ENCODE assay signal across 8 cellular contexts in the genomic region with DNA sequence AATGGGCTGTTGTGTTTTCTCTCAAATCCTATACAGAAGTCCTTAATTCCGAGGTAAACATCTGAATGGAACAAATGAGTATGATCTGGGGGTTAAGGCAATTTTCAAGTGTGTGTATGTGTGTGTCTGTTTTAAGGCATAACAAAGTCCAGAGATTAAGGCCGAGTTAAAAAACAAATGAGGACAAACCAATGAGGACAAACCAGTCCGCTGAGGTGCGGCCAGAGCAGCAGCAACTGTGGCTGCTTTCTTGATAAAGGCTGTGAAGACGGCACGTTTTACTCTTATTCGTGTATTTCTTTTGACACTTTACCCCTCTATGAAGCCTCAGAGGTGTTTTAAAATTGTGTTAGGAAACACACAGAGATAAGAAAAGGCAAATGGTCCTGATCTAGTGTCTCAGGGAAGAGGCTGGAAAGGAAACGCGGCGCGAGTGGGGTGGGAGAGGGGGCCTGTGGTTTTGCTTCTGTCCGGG. TPM values are rescaled to one million over a fixed set of nuclear protein-coding genes. Genes with fewer than 3 reads are reported as not detected.
DNase-seq lines count a peak whose midpoint lies in the region; ATAC-seq and TF ChIP-seq lines count a peak whose summit lies in the region.

No MANE protein-coding gene starts in this region.

- no peaks in the 10 kb centered on the region for H3K4me1 ChIP-seq in parathyroid adenoma

- no peaks in the 10 kb centered on the region for H3K27me3 ChIP-seq in parathyroid adenoma (ENCODE audit: control insufficient read depth, insufficient read depth, low read length)

- H3K4me1 Mint-ChIP-seq in immature natural killer cell, result no peaks in the 10 kb centered on the region

- peaks cover 0 to 5% (median 2%) of the 10 kb centered on the region in 3 donors for H3K27me3 Mint-ChIP-seq in immature natural killer cell (ENCODE audit: low read depth in 3 of 3)

- DNase-seq in EL, result peak; percentile 38
- peak; percentile 44 to 64 for DNase-seq in SHP77 (lab: John Stamatoyannopoulos, UW)
- peak; percentile 50 for DNase-seq in fibroblast of peridontal ligament (ENCODE audit: extremely low read depth)
- DNase-seq in immature natural killer cell, result no peak
- no peak for DNase-seq in putamen (ENCODE audit: low spot score)
- DNase-seq in activated gamma-delta T cell treated with Interleukin-2 at 50 U/mL for 16 hours, result no peak

- H3K27ac Mint-ChIP-seq in immature natural killer cell, result no peak overlapping the region

- TF ChIP-seq CTCF in parathyroid adenoma (IDR thresholded peaks at IDR 0.05), result no peak

- H3K4me3 Mint-ChIP-seq in immature natural killer cell, result no peak overlapping the region

- H3K4me3 ChIP-seq in parathyroid adenoma (ENCODE audit: low read depth, low read length), result peak overlapping the region; percentile 60

- H3K9me3 ChIP-seq in parathyroid adenoma (ENCODE audit: control insufficient read depth, low read length), result no peaks in the 10 kb centered on the region

- no peak overlapping the region for H3K9ac ChIP-seq in parathyroid adenoma

- no peak for ATAC-seq in HG02763 (IDR thresholded peaks at IDR 0.05; ENCODE audit: unreplicated experiment)

- no peaks in the 10 kb centered on the region for H3K79me2 ChIP-seq in parathyroid adenoma

- peak overlapping the region; percentile 63 for H2AFZ ChIP-seq in parathyroid adenoma

- H3K4me2 ChIP-seq in parathyroid adenoma (ENCODE audit: low read length), result peak overlapping the region; percentile 92

- no peak overlapping the region for H3K27ac ChIP-seq in parathyroid adenoma

- H3K36me3 ChIP-seq in parathyroid adenoma (ENCODE audit: control insufficient read depth, insufficient read depth, low read length), result no peaks in the 10 kb centered on the region

- H3K36me3 Mint-ChIP-seq in immature natural killer cell, result peaks cover 0 to 3% (median 3%) of the 10 kb centered on the region in 3 donors

- H3K9me3 Mint-ChIP-seq in immature natural killer cell, result peaks cover 6 to 37% (median 22%) of the 10 kb centered on the region in 6 donors

RNA-seq across cellular contexts. Expression of a gene that starts 0.5 kb away (rescaled TPM):
- not detected for polyA plus RNA-seq in immature natural killer cell

Comparison
In these comparisons a context has a peak if more than half of its experiments do, and no peak if none do; other contexts are left out.
1. DNase-seq: peak in EL (single experiment), SHP77 (2 of 2) and fibroblast of peridontal ligament (single experiment); none in immature natural killer cell (0 of 3), putamen (single experiment) and activated gamma-delta T cell treated with Interleukin-2 at 50 U/mL for 16 hours (single experiment).